ENCODE assay signal across 25 cellular contexts in genomic region chr20:5776074-5776473, GRCh38. TPM values are rescaled to one million over a fixed set of nuclear protein-coding genes. Genes with fewer than 3 reads are reported as not detected.
DNase-seq lines count a peak whose midpoint lies in the region; ATAC-seq, FAIRE-seq and TF ChIP-seq lines count a peak whose summit lies in the region.
"Had no signal": no experiment of that assay in that cellular context is flagged by ENCODE, and none has a peak within 500 bp of the region (broad histone marks: within the 10 kb centered on the region; RNA-seq: fewer than 3 reads in every experiment).

No MANE protein-coding gene starts in this region.

- no peaks in the 10 kb centered on the region for H3K9me2 ChIP-seq in hepatocyte (replicated peaks; ENCODE audit: insufficient read depth)

- ATAC-seq in K562 = peak; percentile 20
- peak; percentile 53 to 76 for ATAC-seq in left cardiac atrium
- no peak for ATAC-seq in HG03159 (IDR thresholded peaks at IDR 0.05; ENCODE audit: unreplicated experiment)
- ATAC-seq: A549, GM23338, HCT116 had no signal

- no peaks in the 10 kb centered on the region for H3K9me1 ChIP-seq in K562 (ENCODE audit: control insufficient read depth, insufficient read depth, low read length)

- H3K36me3 ChIP-seq in K562 (ENCODE audit: control insufficient read depth, insufficient read depth, low read length) (peaks cover 18% of the 10 kb centered on the region; the same call in 2 of the 3 replicates), right atrium auricular region (peaks cover 12% of the 10 kb centered on the region), hepatocyte (replicated peaks; ENCODE audit: insufficient read depth, low read depth) (no peaks in the 10 kb centered on the region)
- H3K36me3 ChIP-seq: BE2C had no signal

- TF ChIP-seq POLR2A in K562 (conservative IDR thresholded peaks at IDR 0.05) = no peak

- peak in 39 of 76 experiments; percentile 3 to 52 (median 24) for DNase-seq in HUDEP-2 (lab: John Stamatoyannopoulos, UW; ENCODE audit: unreplicated experiment in 76 of 76)
- DNase-seq in K562 (ENCODE audit: extremely low read depth in 1 of 4, low spot score in 3 of 4) = peak in 1 of 4 experiments; percentile 48
- DNase-seq in left cardiac atrium = peak; percentile 32
- DNase-seq in right atrium auricular region (ENCODE audit: low spot score) = no peak
- no peak for DNase-seq in hepatocyte (ENCODE audit: low spot score)
- DNase-seq in SHP77 treated with DMSO at 0.1 percent for 48 hours (lab: John Stamatoyannopoulos, UW) = no peak
- DNase-seq in activated CD8-positive, alpha-beta memory T cell treated with anti-CD3 and anti-CD28 coated beads, Interleukin-2, amount 50 U/mL, for 4 hours = no peak
- DNase-seq: 8988T; ACHN; AML-193; BE2C; CD4-positive, alpha-beta T cell; CD8-positive, alpha-beta memory T cell; DMS 273 treated with DMSO at 0.1 percent for 48 hours; DMS79 treated with DMSO at 0.1 percent for 48 hours; GF-D8; H9 had no signal

- H3K27me3 ChIP-seq in K562 (ENCODE audit: control insufficient read depth in 2 of 2, insufficient read depth in 2 of 2, low read length in 2 of 2) (no peaks in the 10 kb centered on the region), right atrium auricular region (no peaks in the 10 kb centered on the region), hepatocyte (no peaks in the 10 kb centered on the region)
- H3K27me3 ChIP-seq: BE2C; BLaER1 treated with 17β-estradiol and CSF1 and Interleukin-3, amounts not matched to agents 10 nM and 100 nM had no signal

- TF ChIP-seq EP300 in K562 (IDR thresholded peaks at IDR 0.05; ENCODE audit: low read length) = no peak; the same call in 1 of the 2 replicates

- CTCF ChIA-PET in K562 (lab: Yijun Ruan, JAX; ENCODE audit: low intra/inter-chr PET ratio) = no interaction called here

- no peak overlapping the region for H3K9ac ChIP-seq in K562 (ENCODE audit: insufficient read depth in 1 of 2, low read depth in 2 of 2, low read length in 2 of 2)
- H3K9ac ChIP-seq: BLaER1 treated with 17β-estradiol and CSF1 and Interleukin-3, amounts not matched to agents 10 nM and 100 nM had no signal

- no peak for TF ChIP-seq RAD21 in K562 (CRISPR knock-in tag; conservative IDR thresholded peaks at IDR 0.05 in 1 of 2, IDR thresholded peaks at IDR 0.05 in 1 of 2)

- FAIRE-seq in K562 (lab: Jason Lieb, UNC) = no peak
- FAIRE-seq: A549, D721Med, GM12891, GM18507 had no signal

- H2AFZ ChIP-seq in K562 (ENCODE audit: low read depth, low read length) = no peak overlapping the region
- H2AFZ ChIP-seq in hepatocyte = no peak overlapping the region
- H2AFZ ChIP-seq: GM23338 had no signal

- no TSS peak for BruUV-seq in K562 (replicated peaks; lab: Mats Ljungman, UMichigan)

- POLR2A ChIA-PET in K562 (lab: Yijun Ruan, JAX) = no interaction called here

- in situ Hi-C loops in K562 (cut with MboI) = loop anchor here (25.0 kb wide), 1 partner anchor 214 kb away; no protein-coding TSS in a partner anchor

- no peak overlapping the region for H3K27ac ChIP-seq in K562 (ENCODE audit: extremely low read depth, low read depth, low read length)
- peak overlapping the region; percentile 36 to 50 for H3K27ac ChIP-seq in right atrium auricular region
- no peak overlapping the region for H3K27ac ChIP-seq in hepatocyte
- H3K27ac ChIP-seq: BLaER1 treated with 17β-estradiol and CSF1 and Interleukin-3, amounts not matched to agents 10 nM and 100 nM had no signal

- intact Hi-C loops in K562 (cut with micrococcal nuclease) = no loop called here
- intact Hi-C loops in left cardiac atrium (cut with DNase I) = no loop called here

- TF ChIP-seq CTCF in K562 (IDR thresholded peaks at IDR 0.05 in 2 of 3, conservative IDR thresholded peaks at IDR 0.05 in 1 of 3; ENCODE audit: insufficient read depth in 2 of 3, low read depth in 1 of 3, low read length in 3 of 3) = no peak
- no peak for TF ChIP-seq CTCF in right atrium auricular region (IDR thresholded peaks at IDR 0.05)
- no peak for TF ChIP-seq CTCF in hepatocyte (IDR thresholded peaks at IDR 0.05; ENCODE audit: poor library complexity)

- H3K4me2 ChIP-seq in K562 (ENCODE audit: insufficient read depth, low read length) = no peak overlapping the region
- no peak overlapping the region for H3K4me2 ChIP-seq in hepatocyte
- H3K4me2 ChIP-seq: A549; BLaER1 treated with 17β-estradiol and CSF1 and Interleukin-3, amounts not matched to agents 10 nM and 100 nM; GM23338 had no signal

- WGBS in K562 (ENCODE audit: insufficient coverage, low coverage, missing lambda C conversion rate) = 42% methylated on average over 6 of the region's 6 CpGs
- WGBS in hepatocyte (ENCODE audit: low lambda C conversion rate, missing lambda C conversion rate) = 96% methylated on average over 6 of the region's 6 CpGs

- H3K4me3 ChIP-seq in K562 (no peak overlapping the region), right atrium auricular region (no peak overlapping the region), hepatocyte (no peak overlapping the region)
- H3K4me3 ChIP-seq: A549; BLaER1 treated with 17β-estradiol and CSF1 and Interleukin-3, amounts not matched to agents 10 nM and 100 nM; GM23338 had no signal

- H3K4me1 ChIP-seq in K562 (replicated peaks in 1 of 2; ENCODE audit: control insufficient read depth in 2 of 2, insufficient read depth in 2 of 2, low read length in 2 of 2) = peaks cover 24 to 25% of the 10 kb centered on the region in 2 experiments
- H3K4me1 ChIP-seq in right atrium auricular region = peaks cover 0 to 9% of the 10 kb centered on the region in 2 donors
- H3K4me1 ChIP-seq in hepatocyte (ENCODE audit: insufficient read depth) = peaks cover 2% of the 10 kb centered on the region
- H3K4me1 ChIP-seq: BE2C had no signal

- H3K79me2 ChIP-seq in K562 (ENCODE audit: control insufficient read depth, insufficient read depth, low read length) = no peaks in the 10 kb centered on the region; the same call in 2 of the 3 replicates
- H3K79me2 ChIP-seq in hepatocyte = no peaks in the 10 kb centered on the region

- H3K9me3 ChIP-seq in K562 (replicated peaks; ENCODE audit: control insufficient read depth, insufficient read depth, low read depth, low read length) (no peaks in the 10 kb centered on the region), right atrium auricular region (no peaks in the 10 kb centered on the region), hepatocyte (ENCODE audit: low read depth) (no peaks in the 10 kb centered on the region)
- H3K9me3 ChIP-seq: A549; BE2C; BLaER1 treated with 17β-estradiol and CSF1 and Interleukin-3, amounts not matched to agents 10 nM and 100 nM had no signal

- H4K20me1 ChIP-seq in K562 (replicated peaks; ENCODE audit: control insufficient read depth, insufficient read depth, low read length) (no peaks in the 10 kb centered on the region), hepatocyte (ENCODE audit: insufficient read depth, poor library complexity, severe bottlenecking) (no peaks in the 10 kb centered on the region)
- H4K20me1 ChIP-seq: BLaER1 treated with 17β-estradiol and CSF1 and Interleukin-3, amounts not matched to agents 10 nM and 100 nM had no signal

TF ChIP-seq in K562, 482 proteins besides CTCF, POLR2A, EP300 and RAD21 (continues in another document):
- TF ChIP-seq DACH1 (IDR thresholded peaks at IDR 0.05; ENCODE audit: partially characterized antibody) = no peak
- TF ChIP-seq SMAD4 (CRISPR knock-in tag; conservative IDR thresholded peaks at IDR 0.05) = 0 out of 2 replicates have a peak, but pooled peaks have one; percentile 31
- peak; percentile 82 for TF ChIP-seq CBFA2T3 (IDR thresholded peaks at IDR 0.05)
- TF ChIP-seq ARID1B (IDR thresholded peaks at IDR 0.05) = peak; percentile 39; the same call in 1 of the 2 replicates

RNA-seq across cellular contexts. Expression of gene SHLD1, which starts 25.9 kb away (rescaled TPM):
- 5.6 and 11.8 TPM in 2 replicates for total RNA-seq in K562 (2011; cell fraction: chromatin; rRNA removed; ENCODE audit: low replicate concordance)
- total RNA-seq in K562 (2011; cell fraction: nucleolus; rRNA removed) = 4.9 and 9.7 TPM in 2 replicates
- 9.7 and 12.2 TPM in 2 replicates for total RNA-seq in K562 (2011; cell fraction: nucleoplasm; rRNA removed)
- total RNA-seq in K562 (2014; rRNA removed) (3.7 and 3.8 TPM in 2 replicates), K562 (2014; rRNA removed; fragmentation: Illumina TruSeq; extraction: Trizol) (6.9 and 7.9 TPM in 2 replicates), K562 (2015; rRNA removed; fragmentation: Illumina TruSeq; extraction: Trizol) (7.4 and 8.2 TPM in 2 replicates), K562 (2021) (5.9 and 7.3 TPM in 2 replicates), left cardiac atrium (1 to 10 TPM; 8.9 to 9.3 TPM), right atrium auricular region (1 to 10 TPM; 4.7 to 9.6 TPM), hepatocyte (5.9 and 8.3 TPM in 2 replicates)
- polyA plus RNA-seq in K562 (2011; rRNA removed) (12.1 and 13.9 TPM in 2 replicates), K562 (2014; fragmentation: Illumina TruSeq; extraction: Trizol) (6.2 and 7.6 TPM in 2 replicates), K562 (2014; fragmentation: Nextera tagmentation; extraction: Ambion mirVana) (10 to 100 TPM; 20.7 to 21.6 TPM), K562 (2014; rRNA removed) (7.3 and 8.4 TPM in 2 replicates), hepatocyte (9.1 and 11.2 TPM in 2 replicates)
- 8.1 and 13.8 TPM in 2 replicates for polyA plus RNA-seq in K562 (2011; cell fraction: cytosol; rRNA removed)
- 3.7 and 7.9 TPM in 2 replicates for polyA plus RNA-seq in K562 (2011; cell fraction: nucleus; rRNA removed)
- 8.9 and 9.1 TPM in 2 replicates for polyA plus RNA-seq in K562 (2012)
- polyA minus RNA-seq in K562 (2011; rRNA and poly(A)+ RNA removed) = 4.9 and 5.3 TPM in 2 replicates
- 1.2 and 1.5 TPM in 2 replicates for polyA minus RNA-seq in K562 (2011; cell fraction: cytosol; rRNA and poly(A)+ RNA removed)
- polyA minus RNA-seq in K562 (2011; cell fraction: nucleus; rRNA and poly(A)+ RNA removed) = 3.6 and 8.0 TPM in 2 replicates

Comparison
In these comparisons a context has a peak if more than half of its experiments do, and no peak if none do; other contexts are left out.
1. DNase-seq: peak in HUDEP-2 (39 of 76) and left cardiac atrium (single experiment); none in right atrium auricular region (single experiment), hepatocyte (single experiment), SHP77 treated with DMSO at 0.1 percent for 48 hours (single experiment) and activated CD8-positive, alpha-beta memory T cell treated with anti-CD3 and anti-CD28 coated beads, Interleukin-2, amount 50 U/mL, for 4 hours (single experiment).
2. H3K27ac ChIP-seq: peak in right atrium auricular region (2 of 2); none in K562 (single experiment) and hepatocyte (single experiment).